36 cellular contexts compared by ENCODE assay signal in genomic region chr9:89215342-89215741, GRCh38. TPM values are rescaled to one million over a fixed set of nuclear protein-coding genes. Genes with fewer than 3 reads are reported as not detected.
"Had no signal": no experiment of that assay in that cellular context is flagged by ENCODE, and none has a peak within 500 bp of the region (broad histone marks: within the 10 kb centered on the region; RNA-seq: fewer than 3 reads in every experiment).

No MANE protein-coding gene starts in this region.

- FAIRE-seq: astrocyte, bronchial epithelial cell had no signal

- H3K27me3 Mint-ChIP-seq: activated CD8-positive, alpha-beta memory T cell treated with anti-CD3 and anti-CD28 coated beads, Interleukin-2, amount 10 ng/mL, durations not matched to agents 7 days and 5 days had no signal

- H3K27me3 ChIP-seq: brain microvascular endothelial cell, dorsolateral prefrontal cortex, esophagus muscularis mucosa, foreskin keratinocyte, gastrocnemius medialis had no signal

- ATAC-seq: activated CD4-positive, alpha-beta T cell treated with anti-CD3 and anti-CD28 coated beads for 36 hours; activated CD8-positive, alpha-beta memory T cell treated with anti-CD3 and anti-CD28 coated beads, Interleukin-2, amount 10 ng/mL, durations not matched to agents 7 days and 5 days; activated CD8-positive, alpha-beta T cell treated with anti-CD3 and anti-CD28 coated beads, Interleukin-2, amount 10 ng/mL, durations not matched to agents 7 days and 5 days; activated naive CD4-positive, alpha-beta T cell treated with anti-CD3 and anti-CD28 coated beads, Interleukin-2, amount 50 U/mL, for 72 hours; foreskin keratinocyte; gastrocnemius medialis; T-helper 17 cell had no signal

- H3K4me1 Mint-ChIP-seq: activated CD4-positive, alpha-beta T cell treated with anti-CD3 and anti-CD28 coated beads for 36 hours; activated CD4-positive, alpha-beta T cell treated with anti-CD3 and anti-CD28 coated beads, Interleukin-2, amount 10 ng/mL, durations not matched to agents 24 days and 14 days; activated CD8-positive, alpha-beta memory T cell treated with anti-CD3 and anti-CD28 coated beads, Interleukin-2, amount 10 ng/mL, durations not matched to agents 7 days and 5 days; activated naive CD4-positive, alpha-beta T cell treated with anti-CD3 and anti-CD28 coated beads, Interleukin-2, amount 10 ng/mL, durations not matched to agents 7 days and 5 days; activated naive CD8-positive, alpha-beta T cell treated with anti-CD3 and anti-CD28 coated beads, Interleukin-2, amount 10 ng/mL, durations not matched to agents 7 days and 5 days; central memory CD8-positive, alpha-beta T cell; T-helper 17 cell had no signal

- H3K9me3 ChIP-seq: esophagus muscularis mucosa, gastrocnemius medialis had no signal

- H3K36me3 ChIP-seq: brain microvascular endothelial cell, esophagus muscularis mucosa, gastrocnemius medialis, WERI-Rb-1 had no signal

- H3K4me3 Mint-ChIP-seq: activated CD4-positive, alpha-beta memory T cell treated with anti-CD3 and anti-CD28 coated beads for 36 hours; activated CD4-positive, alpha-beta T cell treated with anti-CD3 and anti-CD28 coated beads for 36 hours; activated CD4-positive, alpha-beta T cell treated with anti-CD3 and anti-CD28 coated beads, Interleukin-2, amount 10 ng/mL, durations not matched to agents 24 days and 14 days; activated CD8-positive, alpha-beta memory T cell treated with anti-CD3 and anti-CD28 coated beads, Interleukin-2, amount 10 ng/mL, durations not matched to agents 7 days and 5 days; activated CD8-positive, alpha-beta T cell treated with anti-CD3 and anti-CD28 coated beads, Interleukin-2, amount 10 ng/mL, durations not matched to agents 7 days and 5 days; activated naive CD4-positive, alpha-beta T cell treated with anti-CD3 and anti-CD28 coated beads, Interleukin-2, amount 10 ng/mL, durations not matched to agents 7 days and 5 days; activated naive CD8-positive, alpha-beta T cell treated with anti-CD3 and anti-CD28 coated beads, Interleukin-2, amount 10 ng/mL, durations not matched to agents 7 days and 5 days; activated T-helper 1 cell treated with anti-CD3 and anti-CD28 coated beads, Interleukin-12 subunit alpha, Interleukin-12 subunit beta, Interleukin-2, Interleukin-4 antibody, amounts not matched to agents 30 ng/mL and 10 ng/mL and 1 ng/mL, durations not matched to agents 14 hours and 24 hours and 36 hours; central memory CD8-positive, alpha-beta T cell; dendritic cell treated with granulocyte-macrophage colony-stimulating factor and Interleukin-4, amounts not matched to agents 40 ng/mL and 50 ng/mL, for 4 days; T-helper 17 cell; T-helper 2 cell treated with Interferon-gamma antibody and Interleukin-4, amounts not matched to agents 5 μg/mL and 100 μg/mL, for 36 hours had no signal

- H3K4me3 ChIP-seq: coronary artery, dorsolateral prefrontal cortex, esophagus muscularis mucosa, gastrocnemius medialis had no signal

- DNase-seq: activated CD4-positive, alpha-beta memory T cell treated with anti-CD3 and anti-CD28 coated beads for 36 hours; activated CD4-positive, alpha-beta T cell treated with anti-CD3 and anti-CD28 coated beads for 36 hours; activated CD4-positive, alpha-beta T cell treated with anti-CD3 and anti-CD28 coated beads, Interleukin-2, amount 10 ng/mL, durations not matched to agents 24 days and 14 days; activated CD4-positive, CD25-positive, alpha-beta regulatory T cell; activated CD4-positive, CD25-positive, alpha-beta regulatory T cell treated with anti-CD3 and anti-CD28 coated beads, Interleukin-2, amount 50 U/mL, for 72 hours; activated CD8-positive, alpha-beta memory T cell treated with anti-CD3 and anti-CD28 coated beads, Interleukin-2, amount 10 ng/mL, durations not matched to agents 7 days and 5 days; activated CD8-positive, alpha-beta memory T cell treated with anti-CD3 and anti-CD28 coated beads, Interleukin-2, amount 50 U/mL, for 4 hours; activated CD8-positive, alpha-beta T cell treated with anti-CD3 and anti-CD28 coated beads, Interleukin-2, amount 10 ng/mL, durations not matched to agents 7 days and 5 days; activated effector memory CD4-positive, alpha-beta T cell treated with anti-CD3 and anti-CD28 coated beads, Interleukin-2, amount 50 U/mL, for 16 hours; activated naive CD4-positive, alpha-beta T cell treated with anti-CD3 and anti-CD28 coated beads, Interleukin-2, amount 10 ng/mL, durations not matched to agents 7 days and 5 days; activated naive CD8-positive, alpha-beta T cell treated with anti-CD3 and anti-CD28 coated beads, Interleukin-2, amount 10 ng/mL, durations not matched to agents 7 days and 5 days; activated T-cell treated with anti-CD3 and anti-CD28 coated beads, Interleukin-2, amount 50 U/mL, for 1 hour; activated T-cell treated with anti-CD3 and anti-CD28 coated beads, Interleukin-2, amount 50 U/mL, for 48 hours; anterior cingulate cortex; brain microvascular endothelial cell; dorsolateral prefrontal cortex; effector memory CD4-positive, alpha-beta T cell; erythroblast; foreskin keratinocyte; gastrocnemius medialis; glutamatergic neuron; T-helper 1 cell; T-helper 17 cell; T1000; WERI-Rb-1 had no signal

- H3K9me3 Mint-ChIP-seq: activated CD4-positive, alpha-beta memory T cell treated with anti-CD3 and anti-CD28 coated beads for 36 hours; activated CD4-positive, alpha-beta T cell treated with anti-CD3 and anti-CD28 coated beads, Interleukin-2, amount 10 ng/mL, durations not matched to agents 24 days and 14 days; activated naive CD4-positive, alpha-beta T cell treated with anti-CD3 and anti-CD28 coated beads, Interleukin-2, amount 10 ng/mL, durations not matched to agents 7 days and 5 days; activated naive CD4-positive, alpha-beta T cell treated with anti-CD3 and anti-CD28 coated beads, Interleukin-2, amount 50 U/mL, for 72 hours; activated naive CD8-positive, alpha-beta T cell treated with anti-CD3 and anti-CD28 coated beads, Interleukin-2, amount 10 ng/mL, durations not matched to agents 7 days and 5 days; activated T-helper 1 cell treated with anti-CD3 and anti-CD28 coated beads, Interleukin-12 subunit alpha, Interleukin-12 subunit beta, Interleukin-2, Interleukin-4 antibody, amounts not matched to agents 30 ng/mL and 10 ng/mL and 1 ng/mL, durations not matched to agents 14 hours and 24 hours and 36 hours; activated T-helper 2 cell treated with anti-CD3 and anti-CD28 coated beads, Interferon-gamma antibody, Interleukin-2, Interleukin-4, amounts not matched to agents 10 μg/mL and 5 μg/mL and 100 μg/mL, durations not matched to agents 14 hours and 24 hours and 36 hours; central memory CD8-positive, alpha-beta T cell; T-helper 2 cell treated with Interferon-gamma antibody and Interleukin-4, amounts not matched to agents 5 μg/mL and 100 μg/mL, for 36 hours had no signal

- H3K4me1 ChIP-seq: foreskin keratinocyte, gastrocnemius medialis had no signal

- H3K36me3 Mint-ChIP-seq: activated CD4-positive, alpha-beta memory T cell treated with anti-CD3 and anti-CD28 coated beads for 36 hours; activated CD8-positive, alpha-beta memory T cell treated with anti-CD3 and anti-CD28 coated beads, Interleukin-2, amount 10 ng/mL, durations not matched to agents 7 days and 5 days; activated naive CD4-positive, alpha-beta T cell treated with anti-CD3 and anti-CD28 coated beads, Interleukin-2, amount 10 ng/mL, durations not matched to agents 7 days and 5 days; activated naive CD4-positive, alpha-beta T cell treated with anti-CD3 and anti-CD28 coated beads, Interleukin-2, amount 50 U/mL, for 72 hours; activated naive CD8-positive, alpha-beta T cell treated with anti-CD3 and anti-CD28 coated beads, Interleukin-2, amount 10 ng/mL, durations not matched to agents 7 days and 5 days had no signal

- H3K27ac Mint-ChIP-seq: activated CD4-positive, alpha-beta memory T cell treated with anti-CD3 and anti-CD28 coated beads for 36 hours; activated CD4-positive, alpha-beta T cell treated with anti-CD3 and anti-CD28 coated beads for 36 hours; activated CD4-positive, alpha-beta T cell treated with anti-CD3 and anti-CD28 coated beads, Interleukin-2, amount 10 ng/mL, durations not matched to agents 24 days and 14 days; activated CD8-positive, alpha-beta memory T cell treated with anti-CD3 and anti-CD28 coated beads, Interleukin-2, amount 10 ng/mL, durations not matched to agents 7 days and 5 days; activated CD8-positive, alpha-beta T cell treated with anti-CD3 and anti-CD28 coated beads, Interleukin-2, amount 10 ng/mL, durations not matched to agents 7 days and 5 days; activated naive CD4-positive, alpha-beta T cell treated with anti-CD3 and anti-CD28 coated beads, Interleukin-2, amount 10 ng/mL, durations not matched to agents 7 days and 5 days; activated naive CD4-positive, alpha-beta T cell treated with anti-CD3 and anti-CD28 coated beads, Interleukin-2, amount 50 U/mL, for 72 hours; activated naive CD8-positive, alpha-beta T cell treated with anti-CD3 and anti-CD28 coated beads, Interleukin-2, amount 10 ng/mL, durations not matched to agents 7 days and 5 days; activated T-helper 1 cell treated with anti-CD3 and anti-CD28 coated beads, Interleukin-12 subunit alpha, Interleukin-12 subunit beta, Interleukin-2, Interleukin-4 antibody, amounts not matched to agents 30 ng/mL and 10 ng/mL and 1 ng/mL, durations not matched to agents 14 hours and 24 hours and 36 hours; activated T-helper 2 cell treated with anti-CD3 and anti-CD28 coated beads, Interferon-gamma antibody, Interleukin-2, Interleukin-4, amounts not matched to agents 10 μg/mL and 5 μg/mL and 100 μg/mL, durations not matched to agents 14 hours and 24 hours and 36 hours; dendritic cell treated with granulocyte-macrophage colony-stimulating factor and Interleukin-4, amounts not matched to agents 40 ng/mL and 50 ng/mL, for 4 days; T-helper 17 cell; T-helper 2 cell treated with Interferon-gamma antibody and Interleukin-4, amounts not matched to agents 5 μg/mL and 100 μg/mL, for 36 hours had no signal

- H3K27ac ChIP-seq: brain microvascular endothelial cell, coronary artery, dorsolateral prefrontal cortex, esophagus muscularis mucosa, foreskin keratinocyte, gastrocnemius medialis, WERI-Rb-1 had no signal

RNA-seq across cellular contexts. Expression of gene SHC3, which starts 36.7 kb away (rescaled TPM):
- total RNA-seq: activated CD4-positive, alpha-beta memory T cell treated with anti-CD3 and anti-CD28 coated beads for 36 hours; activated CD4-positive, alpha-beta T cell treated with anti-CD3 and anti-CD28 coated beads for 36 hours; activated CD4-positive, alpha-beta T cell treated with anti-CD3 and anti-CD28 coated beads, Interleukin-2, amount 10 ng/mL, durations not matched to agents 24 days and 14 days; activated CD8-positive, alpha-beta memory T cell treated with anti-CD3 and anti-CD28 coated beads for 36 hours; activated CD8-positive, alpha-beta memory T cell treated with anti-CD3 and anti-CD28 coated beads, Interleukin-2, amount 10 ng/mL, durations not matched to agents 7 days and 5 days; activated CD8-positive, alpha-beta T cell treated with anti-CD3 and anti-CD28 coated beads, Interleukin-2, amount 10 ng/mL, durations not matched to agents 7 days and 5 days; activated naive CD8-positive, alpha-beta T cell treated with anti-CD3 and anti-CD28 coated beads, Interleukin-2, amount 10 ng/mL, durations not matched to agents 7 days and 5 days; activated T-helper 1 cell treated with anti-CD3 and anti-CD28 coated beads, Interleukin-12 subunit alpha, Interleukin-12 subunit beta, Interleukin-2, Interleukin-4 antibody, amounts not matched to agents 30 ng/mL and 10 ng/mL and 1 ng/mL, durations not matched to agents 14 hours and 24 hours and 36 hours; activated T-helper 2 cell treated with anti-CD3 and anti-CD28 coated beads, Interferon-gamma antibody, Interleukin-2, Interleukin-4, amounts not matched to agents 10 μg/mL and 5 μg/mL and 100 μg/mL, durations not matched to agents 14 hours and 24 hours and 36 hours; T-helper 17 cell had no signal
